13 cellular contexts compared by ENCODE assay signal in genomic region chr15:90230610-90231009, GRCh38. TPM values are rescaled to one million over a fixed set of nuclear protein-coding genes. Genes with fewer than 3 reads are reported as not detected.
A peak's percentile ranks its signal among the peaks of the same experiment; 100 is the strongest.
DNase-seq lines count a peak whose midpoint lies in the region; ATAC-seq, FAIRE-seq and TF ChIP-seq lines count a peak whose summit lies in the region.
"Had no signal": no experiment of that assay in that cellular context is flagged by ENCODE, and none has a peak within 500 bp of the region (broad histone marks: within the 10 kb centered on the region; RNA-seq: fewer than 3 reads in every experiment).

No MANE protein-coding gene starts in this region.

- H3F3A ChIP-seq in PC-9 (ENCODE audit: insufficient read depth, low read depth), result peaks cover 79% of the 10 kb centered on the region

- H3K27me3 ChIP-seq in CD8-positive, alpha-beta memory T cell (ENCODE audit: insufficient read depth, low read length, poor library complexity, severe bottlenecking), result no peaks in the 10 kb centered on the region
- H3K27me3 ChIP-seq in PC-9 (ENCODE audit: insufficient read depth, low read depth) (no peaks in the 10 kb centered on the region), rectal smooth muscle tissue (ENCODE audit: control insufficient read depth, insufficient read depth, low read length) (no peaks in the 10 kb centered on the region)

- H3K9ac ChIP-seq in rectal smooth muscle tissue (ENCODE audit: low read length), result peak overlapping the region; percentile 32

- peak overlapping the region; percentile 55 for H3K4me3 ChIP-seq in CD8-positive, alpha-beta memory T cell (ENCODE audit: low read length)
- no peak overlapping the region for H3K4me3 ChIP-seq in PC-9
- no peak overlapping the region for H3K4me3 ChIP-seq in rectal smooth muscle tissue (ENCODE audit: low read length)

- H3K27ac ChIP-seq in CD8-positive, alpha-beta memory T cell (ENCODE audit: low read depth, low read length), result peak overlapping the region; percentile 92
- peak overlapping the region; percentile 46 for H3K27ac ChIP-seq in PC-9
- H3K27ac ChIP-seq in rectal smooth muscle tissue (ENCODE audit: low read depth, low read length), result no peak overlapping the region

- H3K79me2 ChIP-seq in PC-9 (ENCODE audit: low read depth), result peaks cover 41% of the 10 kb centered on the region

- no peaks in the 10 kb centered on the region for H3K9me2 ChIP-seq in PC-9 (ENCODE audit: insufficient read depth)

- peak overlapping the region; percentile 52 for H3K4me2 ChIP-seq in PC-9

- DNase-seq in CD8-positive, alpha-beta memory T cell, result no peak
- DNase-seq in PC-9, result no peak
- no peak for DNase-seq in effector memory CD8-positive, alpha-beta T cell
- no peak for DNase-seq in D721Med (ENCODE audit: insufficient read length, low spot score)
- DNase-seq in DMS153 treated with DMSO at 0.1 percent for 48 hours (lab: John Stamatoyannopoulos, UW; ENCODE audit: unreplicated experiment), result no peak
- DNase-seq in retina, result no peak
- DNase-seq: amniotic stem cell, NCI-H82 had no signal

- H3K4me1 Mint-ChIP-seq in CD8-positive, alpha-beta memory T cell, result peaks cover 50 to 57% (median 54%) of the 10 kb centered on the region in 3 donors
- H3K4me1 Mint-ChIP-seq in effector memory CD8-positive, alpha-beta T cell (ENCODE audit: low read depth in 2 of 2), result peaks cover 41 to 45% of the 10 kb centered on the region in 2 donors

- peak overlapping the region; percentile 96 to 100 (median 100) for H3K27ac Mint-ChIP-seq in CD8-positive, alpha-beta memory T cell
- H3K27ac Mint-ChIP-seq in effector memory CD8-positive, alpha-beta T cell, result peak overlapping the region; percentile 97 to 98

- ATAC-seq in effector memory CD8-positive, alpha-beta T cell (replicated peaks), result no peak
- ATAC-seq: sciatic nerve had no signal

- intact Hi-C loops in PC-9 (cut with micrococcal nuclease; ENCODE audit: unreplicated experiment), result loop anchor here (5.0 kb wide), 1 partner anchor 338 kb away; the partner anchor contains the start of gene AP3S2

- POLR2A ChIA-PET in CD8-positive, alpha-beta memory T cell (lab: Charles Lee), result interaction anchor here (0.5 to 5.0 kb wide), 5 partner anchors 11 to 45 kb away, joined by 3 to 39 read pairs (median 3); partner anchors contain the start of genes NGRN, SEMA4B and TTLL13
- POLR2A ChIA-PET in PC-9 (lab: Charles Lee; ENCODE audit: unreplicated experiment), result interaction anchor here (0.6 kb wide), 1 partner anchor 105 kb away, joined by 3 read pairs; no protein-coding TSS in a partner anchor

- no TSS peak for BruUV-seq in PC-9 (replicated peaks; lab: Mats Ljungman, UMichigan)

- no peak for FAIRE-seq in D721Med (lab: Jason Lieb, UNC)
- FAIRE-seq: H1 had no signal

- no peak for TF ChIP-seq CTCF in PC-9 (conservative IDR thresholded peaks at IDR 0.05)
- TF ChIP-seq CTCF in D721Med (IDR thresholded peaks at IDR 0.05; ENCODE audit: insufficient read depth, missing control alignments), result no peak

- peak overlapping the region; percentile 84 to 98 (median 91) for H3K4me3 Mint-ChIP-seq in CD8-positive, alpha-beta memory T cell
- peak overlapping the region; percentile 82 to 85 for H3K4me3 Mint-ChIP-seq in effector memory CD8-positive, alpha-beta T cell

- H3K36me3 ChIP-seq in CD8-positive, alpha-beta memory T cell (ENCODE audit: insufficient read depth, low read length), result peaks cover 31% of the 10 kb centered on the region
- H3K36me3 ChIP-seq in PC-9 (ENCODE audit: low read depth) (peaks cover 19% of the 10 kb centered on the region; the same call in 1 of the 2 replicates), rectal smooth muscle tissue (ENCODE audit: control insufficient read depth, insufficient read depth, low read length) (peaks cover 26% of the 10 kb centered on the region)

- no peak overlapping the region for H2AFZ ChIP-seq in PC-9

- H3K4me1 ChIP-seq in CD8-positive, alpha-beta memory T cell (ENCODE audit: insufficient read depth, low read length), result peaks cover 51% of the 10 kb centered on the region
- H3K4me1 ChIP-seq in PC-9 (replicated peaks; ENCODE audit: insufficient read depth) (peaks cover 39% of the 10 kb centered on the region), rectal smooth muscle tissue (ENCODE audit: control insufficient read depth, insufficient read depth, low read length) (peaks cover 8% of the 10 kb centered on the region)

- H4K20me1 ChIP-seq in PC-9 (ENCODE audit: insufficient read depth), result peaks cover 14% of the 10 kb centered on the region; the same call in 1 of the 2 replicates

- H3K9me3 ChIP-seq in CD8-positive, alpha-beta memory T cell (ENCODE audit: low read length), result no peaks in the 10 kb centered on the region
- no peaks in the 10 kb centered on the region for H3K9me3 ChIP-seq in PC-9 (ENCODE audit: insufficient read depth, low read depth)

- peaks cover 0 to 1% of the 10 kb centered on the region in 2 donors for H3K27me3 Mint-ChIP-seq in CD8-positive, alpha-beta memory T cell
- no peaks in the 10 kb centered on the region for H3K27me3 Mint-ChIP-seq in effector memory CD8-positive, alpha-beta T cell

- H3K36me3 Mint-ChIP-seq in CD8-positive, alpha-beta memory T cell, result peaks cover 8 to 57% (median 14%) of the 10 kb centered on the region in 3 donors
- peaks cover 70% of the 10 kb centered on the region for H3K36me3 Mint-ChIP-seq in effector memory CD8-positive, alpha-beta T cell (ENCODE audit: insufficient read depth)

- H3K9me3 Mint-ChIP-seq in CD8-positive, alpha-beta memory T cell, result no peaks in the 10 kb centered on the region
- H3K9me3 Mint-ChIP-seq in effector memory CD8-positive, alpha-beta T cell, result no peaks in the 10 kb centered on the region

- CTCF ChIA-PET in CD8-positive, alpha-beta memory T cell (lab: Charles Lee), result interaction anchor here (1.0 to 2.2 kb wide), 8 partner anchors 9 to 701 kb away, joined by 3 to 9 read pairs (median 6); partner anchors contain the start of genes AP3S2, HDDC3, NGRN and SEMA4B
- CTCF ChIA-PET in PC-9 (lab: Charles Lee), result no interaction called here

RNA-seq across cellular contexts. Expression of gene CIB1, which starts 3.1 kb away (rescaled TPM):
- 100 to 1,000 TPM; 162 to 166 TPM for total RNA-seq in CD8-positive, alpha-beta memory T cell
- 251 TPM for polyA plus RNA-seq in CD8-positive, alpha-beta memory T cell
- 113 and 127 TPM in 2 replicates for total RNA-seq in PC-9 (2021)

RNA-seq across cellular contexts. Expression of gene GDPGP1, which starts 3.4 kb away (rescaled TPM):
- 10 to 100 TPM; 10.3 to 11.6 TPM for total RNA-seq in CD8-positive, alpha-beta memory T cell
- polyA plus RNA-seq in CD8-positive, alpha-beta memory T cell, result 0.85 TPM
- total RNA-seq in PC-9 (2021), result 7.5 and 7.6 TPM in 2 replicates

RNA-seq across cellular contexts. Expression of gene TTLL13, which starts 18.7 kb away (rescaled TPM):
- total RNA-seq in CD8-positive, alpha-beta memory T cell, result under 1 TPM in 1 of 2 experiments, not detected in 1; 0.80 TPM
- 0.17 TPM for polyA plus RNA-seq in CD8-positive, alpha-beta memory T cell
- 0.93 and 0.96 TPM in 2 replicates for total RNA-seq in PC-9 (2021)
- total RNA-seq: epithelial cell of proximal tubule, H1, MCF 10A had no signal

RNA-seq across cellular contexts. Expression of gene SEMA4B, which starts 29.5 kb away (rescaled TPM):
- 1 to 10 TPM; 6.9 to 8.8 TPM for total RNA-seq in CD8-positive, alpha-beta memory T cell
- polyA plus RNA-seq in CD8-positive, alpha-beta memory T cell, result 10.1 TPM
- 63.6 and 70.7 TPM in 2 replicates for total RNA-seq in PC-9 (2021)

RNA-seq across cellular contexts. Expression of gene NGRN, which starts 34.9 kb away (rescaled TPM):
- 10 to 100 TPM; 34.1 to 36.0 TPM for total RNA-seq in CD8-positive, alpha-beta memory T cell
- polyA plus RNA-seq in CD8-positive, alpha-beta memory T cell, result 45.8 TPM
- 57.4 TPM in 2 replicates for total RNA-seq in PC-9 (2021)
